16 cellular contexts compared by ENCODE assay signal in the genomic region with DNA sequence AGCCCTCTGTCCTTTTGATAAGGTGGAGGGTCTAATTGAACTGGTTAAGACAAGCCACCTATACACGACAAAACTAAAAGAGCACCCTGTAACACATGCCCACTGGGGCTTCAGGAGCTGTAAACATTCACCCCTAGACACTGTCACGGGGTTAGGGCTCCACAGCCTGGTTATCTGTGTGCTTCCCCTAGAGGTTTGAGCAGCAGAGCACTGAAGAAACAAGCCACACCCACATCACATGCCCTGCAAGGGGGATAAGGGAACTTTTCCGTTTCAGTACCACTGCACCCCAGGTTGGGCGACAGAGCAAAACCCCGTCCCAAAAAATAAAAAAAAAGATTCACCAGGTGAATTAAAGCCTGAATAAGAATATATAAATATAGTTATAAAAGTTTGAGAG.
DNase-seq lines count a peak whose midpoint lies in the region; ATAC-seq, FAIRE-seq and TF ChIP-seq lines count a peak whose summit lies in the region.
"Had no signal": no experiment of that assay in that cellular context is flagged by ENCODE, and none has a peak within 500 bp of the region (broad histone marks: within the 10 kb centered on the region; RNA-seq: fewer than 3 reads in every experiment).

No MANE protein-coding gene starts in this region.

- H3K4me3 ChIP-seq in HepG2 (replicated peaks in 1 of 3; ENCODE audit: insufficient read depth in 1 of 3, low read depth in 2 of 3, low read length in 3 of 3) (no peak overlapping the region), right lobe of liver (no peak overlapping the region), OCI-LY3 (ENCODE audit: low read length) (peak overlapping the region; percentile 54), suprapubic skin (no peak overlapping the region)
- H3K4me3 ChIP-seq: A549, SJCRH30 had no signal

- no peak overlapping the region for H3K4me2 ChIP-seq in HepG2 (ENCODE audit: low read depth, low read length)
- peak overlapping the region; percentile 46 for H3K4me2 ChIP-seq in OCI-LY3 (ENCODE audit: low read length)
- H3K4me2 ChIP-seq: A549 had no signal

- TF ChIP-seq POLR2A in HepG2 (IDR thresholded peaks at IDR 0.05; ENCODE audit: insufficient read depth in 1 of 2, low read depth in 2 of 2, low read length in 2 of 2): no peak
- TF ChIP-seq POLR2A in right lobe of liver (IDR thresholded peaks at IDR 0.05): no peak
- TF ChIP-seq POLR2A in suprapubic skin (IDR thresholded peaks at IDR 0.05): no peak

- no TSS peak for BruUV-seq in HepG2 (replicated peaks; lab: Mats Ljungman, UMichigan)

- in situ Hi-C loops in HepG2 (cut with HindIII; ENCODE audit: extremely low pct_ligation_motif_present, low pct_unique_long_range_greater_than_20kb): no loop called here

- H3K4me1 ChIP-seq in HepG2 (ENCODE audit: insufficient read depth, low read length): no peaks in the 10 kb centered on the region
- no peaks in the 10 kb centered on the region for H3K4me1 ChIP-seq in right lobe of liver
- H3K4me1 ChIP-seq in OCI-LY3 (ENCODE audit: low read length): peaks cover 13% of the 10 kb centered on the region
- no peaks in the 10 kb centered on the region for H3K4me1 ChIP-seq in suprapubic skin
- H3K4me1 ChIP-seq: A549 had no signal

- DNase-seq in HepG2 (ENCODE audit: low spot score) (no peak), right lobe of liver (no peak), SK-N-DZ (ENCODE audit: low spot score) (no peak), suprapubic skin (ENCODE audit: low spot score in 2 of 2) (no peak)
- no peak for DNase-seq in activated CD4-positive, alpha-beta T cell treated with anti-CD3 and anti-CD28 coated beads, Interleukin-2, amount 50 U/mL, for 4 hours
- no peak for DNase-seq in stimulated activated CD4-positive, alpha-beta T cell treated with anti-CD3 and anti-CD28 coated beads, Interleukin-4, amount 100 ng/mL, for 4 hours
- DNase-seq: activated CD4-positive, alpha-beta memory T cell treated with anti-CD3 and anti-CD28 coated beads for 36 hours; activated T-cell treated with anti-CD3 and anti-CD28 coated beads, Interleukin-2, amount 50 U/mL, for 72 hours; foreskin melanocyte; NCI-H2227 treated with DMSO at 0.1 percent for 48 hours; SJCRH30; substantia nigra had no signal

- CTCF ChIA-PET in HepG2 (lab: Yijun Ruan, JAX; ENCODE audit: low intra/inter-chr PET ratio, low total read pairs): no interaction called here

- H3K9me3 ChIP-seq in HepG2 (ENCODE audit: low read length) (no peaks in the 10 kb centered on the region), right lobe of liver (no peaks in the 10 kb centered on the region), OCI-LY3 (ENCODE audit: insufficient read depth, low read length) (no peaks in the 10 kb centered on the region), suprapubic skin (peaks cover 14% of the 10 kb centered on the region)
- H3K9me3 ChIP-seq: A549 had no signal

- no peaks in the 10 kb centered on the region for H3K27me3 ChIP-seq in HepG2 (ENCODE audit: control insufficient read depth in 1 of 2, insufficient read depth in 2 of 2, low read length in 2 of 2)
- no peaks in the 10 kb centered on the region for H3K27me3 ChIP-seq in right lobe of liver
- no peaks in the 10 kb centered on the region for H3K27me3 ChIP-seq in OCI-LY3 (ENCODE audit: low read depth, low read length)
- no peaks in the 10 kb centered on the region for H3K27me3 ChIP-seq in suprapubic skin
- H3K27me3 ChIP-seq: SJCRH30 had no signal

- POLR2A ChIA-PET in HepG2 (lab: Yijun Ruan, JAX): no interaction called here

- no peaks in the 10 kb centered on the region for H3K36me3 ChIP-seq in HepG2 (replicated peaks in 1 of 2; ENCODE audit: control insufficient read depth in 1 of 2, insufficient read depth in 2 of 2, low read length in 2 of 2)
- no peaks in the 10 kb centered on the region for H3K36me3 ChIP-seq in right lobe of liver
- no peaks in the 10 kb centered on the region for H3K36me3 ChIP-seq in OCI-LY3 (replicated peaks; ENCODE audit: low read depth, low read length)
- H3K36me3 ChIP-seq in suprapubic skin: no peaks in the 10 kb centered on the region
- H3K36me3 ChIP-seq: SJCRH30 had no signal

- intact Hi-C loops in HepG2 (cut with micrococcal nuclease; ENCODE audit: unreplicated experiment) (no loop called here), right lobe of liver (cut with DNase I) (no loop called here)

- H3K27ac ChIP-seq in HepG2 (ENCODE audit: extremely low read length, insufficient read depth, low read length): no peak overlapping the region
- no peak overlapping the region for H3K27ac ChIP-seq in right lobe of liver
- H3K27ac ChIP-seq in OCI-LY3 (ENCODE audit: low read length): no peak overlapping the region
- no peak overlapping the region for H3K27ac ChIP-seq in suprapubic skin
- H3K27ac ChIP-seq: A549, SJCRH30 had no signal

- TF ChIP-seq RAD21 in HepG2 (CRISPR knock-in tag; IDR thresholded peaks at IDR 0.05): no peak

- TF ChIP-seq EP300 in HepG2 (IDR thresholded peaks at IDR 0.05; ENCODE audit: low read depth in 2 of 2, low read length in 2 of 2) (no peak), HepG2 (CRISPR knock-in tag; IDR thresholded peaks at IDR 0.05; ENCODE audit: borderline replicate concordance) (no peak), suprapubic skin (IDR thresholded peaks at IDR 0.05) (no peak)

- no peak overlapping the region for H3K9ac ChIP-seq in HepG2 (ENCODE audit: insufficient read depth, low read depth, low read length)
- H3K9ac ChIP-seq in OCI-LY3 (ENCODE audit: low read length): peak overlapping the region; percentile 24; the same call in 1 of the 2 replicates

- H3K79me2 ChIP-seq in HepG2 (ENCODE audit: insufficient read depth, low read length) (no peaks in the 10 kb centered on the region), OCI-LY3 (ENCODE audit: low read length) (no peaks in the 10 kb centered on the region)

- H2AFZ ChIP-seq in HepG2 (ENCODE audit: low read length) (no peak overlapping the region), OCI-LY3 (ENCODE audit: low read depth, low read length) (peak overlapping the region; percentile 88)

- H4K20me1 ChIP-seq in HepG2 (ENCODE audit: insufficient read depth, low read length): no peaks in the 10 kb centered on the region
- H4K20me1 ChIP-seq in OCI-LY3 (ENCODE audit: insufficient read depth, low read length): no peaks in the 10 kb centered on the region

- WGBS in HepG2 (ENCODE audit: low lambda C conversion rate): 7% methylated on average over 5 of the region's 5 CpGs
- WGBS in right lobe of liver (ENCODE audit: insufficient coverage, low coverage, low lambda C conversion rate, missing lambda C conversion rate): 48% methylated on average over 4 of the region's 5 CpGs
- WGBS in suprapubic skin: 83% methylated on average over 5 of the region's 5 CpGs

- TF ChIP-seq CTCF in HepG2 (CRISPR knock-in tag; IDR thresholded peaks at IDR 0.05): no peak
- no peak for TF ChIP-seq CTCF in right lobe of liver (IDR thresholded peaks at IDR 0.05)
- peak; percentile 31 for TF ChIP-seq CTCF in OCI-LY3 (IDR thresholded peaks at IDR 0.05; ENCODE audit: low read depth, low read length)
- no peak for TF ChIP-seq CTCF in suprapubic skin (IDR thresholded peaks at IDR 0.05)

- FAIRE-seq in HepG2 (lab: Jason Lieb, UNC): no peak
- FAIRE-seq: A549, GM12891 had no signal

- ATAC-seq in HepG2 (peak; percentile 82), right lobe of liver (no peak), HG02981 (IDR thresholded peaks at IDR 0.05; ENCODE audit: unreplicated experiment) (peak; percentile 58)
- ATAC-seq: activated T-cell treated with anti-CD3 and anti-CD28 coated beads, Interleukin-2, amount 50 U/mL, for 72 hours had no signal

TF ChIP-seq in HepG2, 621 proteins besides CTCF, POLR2A, EP300 and RAD21:
- TF ChIP-seq ZNF7 (CRISPR knock-in tag; IDR thresholded peaks at IDR 0.05): no peak
- TF ChIP-seq, protein P1, sequence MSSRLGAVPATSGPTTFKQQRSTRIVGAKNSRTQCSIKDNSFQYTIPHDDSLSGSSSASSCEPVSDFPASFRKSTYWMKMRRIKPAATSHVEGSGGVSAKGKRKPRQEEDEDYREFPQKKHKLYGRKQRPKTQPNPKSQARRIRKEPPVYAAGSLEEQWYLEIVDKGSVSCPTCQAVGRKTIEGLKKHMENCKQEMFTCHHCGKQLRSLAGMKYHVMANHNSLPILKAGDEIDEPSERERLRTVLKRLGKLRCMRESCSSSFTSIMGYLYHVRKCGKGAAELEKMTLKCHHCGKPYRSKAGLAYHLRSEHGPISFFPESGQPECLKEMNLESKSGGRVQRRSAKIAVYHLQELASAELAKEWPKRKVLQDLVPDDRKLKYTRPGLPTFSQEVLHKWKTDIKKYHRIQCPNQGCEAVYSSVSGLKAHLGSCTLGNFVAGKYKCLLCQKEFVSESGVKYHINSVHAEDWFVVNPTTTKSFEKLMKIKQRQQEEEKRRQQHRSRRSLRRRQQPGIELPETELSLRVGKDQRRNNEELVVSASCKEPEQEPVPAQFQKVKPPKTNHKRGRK (CRISPR knock-in tag; IDR thresholded peaks at IDR 0.05): no peak
- no peak for TF ChIP-seq HOXA7 (CRISPR knock-in tag; IDR thresholded peaks at IDR 0.05)
- TF ChIP-seq NCOA2 (CRISPR knock-in tag; IDR thresholded peaks at IDR 0.05): no peak
- TF ChIP-seq BORCS8-MEF2B (CRISPR knock-in tag; IDR thresholded peaks at IDR 0.05): no peak
- no peak for TF ChIP-seq ONECUT2 (CRISPR knock-in tag; IDR thresholded peaks at IDR 0.05)
TF ChIP-seq in HepG2: peak in this region for 0.

Comparison
In these comparisons a context has a peak if more than half of its experiments do, and no peak if none do; other contexts are left out.
1. ATAC-seq: peak in HepG2 (single experiment) and HG02981 (single experiment); none in right lobe of liver (0 of 4).